18 cellular contexts compared by ENCODE assay signal in genomic region chr9:12689233-12689632, GRCh38. TPM values are rescaled to one million over a fixed set of nuclear protein-coding genes. Genes with fewer than 3 reads are reported as not detected.
"Had no signal": no experiment of that assay in that cellular context is flagged by ENCODE, and none has a peak within 500 bp of the region (broad histone marks: within the 10 kb centered on the region; RNA-seq: fewer than 3 reads in every experiment).

No MANE protein-coding gene starts in this region.

- H3K27me3 Mint-ChIP-seq: activated CD4-positive, alpha-beta T cell treated with anti-CD3 and anti-CD28 coated beads, Interleukin-2, amount 10 ng/mL, durations not matched to agents 24 days and 14 days; activated CD8-positive, alpha-beta T cell treated with anti-CD3 and anti-CD28 coated beads for 36 hours; activated naive CD8-positive, alpha-beta T cell treated with anti-CD3 and anti-CD28 coated beads, Interleukin-2, amount 50 U/mL, for 24 hours; brain; stimulated activated memory B cell treated with anti-CD40 and anti-IgM and Interleukin-4, amounts not matched to agents 10 μg/mL and 1 μg/mL and 100 μg/mL, for 72 hours; type B pancreatic cell had no signal

- DNase-seq: activated CD4-positive, alpha-beta T cell treated with anti-CD3 and anti-CD28 coated beads, Interleukin-2, amount 10 ng/mL, durations not matched to agents 24 days and 14 days; activated CD8-positive, alpha-beta T cell treated with anti-CD3 and anti-CD28 coated beads for 36 hours; activated naive CD4-positive, alpha-beta T cell treated with anti-CD3 and anti-CD28 coated beads for 36 hours; activated naive CD8-positive, alpha-beta T cell treated with anti-CD3 and anti-CD28 coated beads, Interleukin-2, amount 50 U/mL, for 24 hours; activated T-cell treated with anti-CD3 and anti-CD28 coated beads, Interleukin-2, amount 50 U/mL, for 1 hour; anterior cingulate cortex; caudate nucleus; mesendoderm; natural killer cell; sigmoid colon; spleen; stimulated activated CD4-positive, alpha-beta T cell treated with anti-CD3 and anti-CD28 coated beads, Interleukin-4, amount 100 ng/mL, for 4 hours; testis had no signal

- H3K9me3 Mint-ChIP-seq: activated CD4-positive, alpha-beta T cell treated with anti-CD3 and anti-CD28 coated beads, Interleukin-2, amount 10 ng/mL, durations not matched to agents 24 days and 14 days; type B pancreatic cell had no signal

- H3K27ac Mint-ChIP-seq: activated CD4-positive, alpha-beta T cell treated with anti-CD3 and anti-CD28 coated beads, Interleukin-2, amount 10 ng/mL, durations not matched to agents 24 days and 14 days; activated CD8-positive, alpha-beta T cell treated with anti-CD3 and anti-CD28 coated beads for 36 hours; activated naive CD4-positive, alpha-beta T cell treated with anti-CD3 and anti-CD28 coated beads for 36 hours; activated naive CD8-positive, alpha-beta T cell treated with anti-CD3 and anti-CD28 coated beads, Interleukin-2, amount 50 U/mL, for 24 hours; activated T-helper 2 cell treated with anti-CD3 and anti-CD28 coated beads, Interferon-gamma antibody, Interleukin-2, Interleukin-4, amounts not matched to agents 10 μg/mL and 5 μg/mL and 100 μg/mL, durations not matched to agents 14 hours and 24 hours and 36 hours; brain; natural killer cell; stimulated activated memory B cell treated with anti-CD40 and anti-IgM and Interleukin-4, amounts not matched to agents 10 μg/mL and 1 μg/mL and 100 μg/mL, for 72 hours; type B pancreatic cell had no signal

- ATAC-seq: activated CD8-positive, alpha-beta T cell treated with anti-CD3 and anti-CD28 coated beads for 36 hours; activated naive CD8-positive, alpha-beta T cell treated with anti-CD3 and anti-CD28 coated beads, Interleukin-2, amount 50 U/mL, for 24 hours; natural killer cell; stimulated activated memory B cell treated with anti-CD40 and anti-IgM and Interleukin-4, amounts not matched to agents 10 μg/mL and 1 μg/mL and 100 μg/mL, for 72 hours had no signal

- H3K4me3 Mint-ChIP-seq: activated CD4-positive, alpha-beta T cell treated with anti-CD3 and anti-CD28 coated beads, Interleukin-2, amount 10 ng/mL, durations not matched to agents 24 days and 14 days; activated CD8-positive, alpha-beta T cell treated with anti-CD3 and anti-CD28 coated beads for 36 hours; activated naive CD4-positive, alpha-beta T cell treated with anti-CD3 and anti-CD28 coated beads for 36 hours; activated naive CD8-positive, alpha-beta T cell treated with anti-CD3 and anti-CD28 coated beads, Interleukin-2, amount 50 U/mL, for 24 hours; brain; natural killer cell; stimulated activated memory B cell treated with anti-CD40 and anti-IgM and Interleukin-4, amounts not matched to agents 10 μg/mL and 1 μg/mL and 100 μg/mL, for 72 hours; type B pancreatic cell had no signal

- H3K36me3 Mint-ChIP-seq: brain; stimulated activated memory B cell treated with anti-CD40 and anti-IgM and Interleukin-4, amounts not matched to agents 10 μg/mL and 1 μg/mL and 100 μg/mL, for 72 hours; type B pancreatic cell had no signal

- H3K4me1 Mint-ChIP-seq: activated CD4-positive, alpha-beta T cell treated with anti-CD3 and anti-CD28 coated beads, Interleukin-2, amount 10 ng/mL, durations not matched to agents 24 days and 14 days; activated naive CD8-positive, alpha-beta T cell treated with anti-CD3 and anti-CD28 coated beads, Interleukin-2, amount 50 U/mL, for 24 hours; brain; natural killer cell; stimulated activated memory B cell treated with anti-CD40 and anti-IgM and Interleukin-4, amounts not matched to agents 10 μg/mL and 1 μg/mL and 100 μg/mL, for 72 hours had no signal

RNA-seq across cellular contexts. Expression of gene TYRP1, which starts 4.0 kb away (rescaled TPM):
- total RNA-seq: activated CD4-positive, alpha-beta T cell treated with anti-CD3 and anti-CD28 coated beads, Interleukin-2, amount 10 ng/mL, durations not matched to agents 24 days and 14 days; activated CD8-positive, alpha-beta T cell treated with anti-CD3 and anti-CD28 coated beads for 36 hours; activated naive CD4-positive, alpha-beta T cell treated with anti-CD3 and anti-CD28 coated beads for 36 hours; activated T-helper 2 cell treated with anti-CD3 and anti-CD28 coated beads, Interferon-gamma antibody, Interleukin-2, Interleukin-4, amounts not matched to agents 10 μg/mL and 5 μg/mL and 100 μg/mL, durations not matched to agents 14 hours and 24 hours and 36 hours; glomerular endothelial cell; natural killer cell; spleen had no signal
